8 cellular contexts compared by ENCODE assay signal in genomic region chr13:113393572-113394503, GRCh38. TPM values are rescaled to one million over a fixed set of nuclear protein-coding genes. Genes with fewer than 3 reads are reported as not detected.
DNase-seq lines count a peak whose midpoint lies in the region; ATAC-seq and TF ChIP-seq lines count a peak whose summit lies in the region.

No MANE protein-coding gene starts in this region.

- H3K27me3 ChIP-seq in DND-41 (ENCODE audit: insufficient read depth, low read length, poor library complexity): peaks cover 4% of the 10 kb centered on the region
- H3K27me3 ChIP-seq in neuronal stem cell (ENCODE audit: control insufficient read depth in 3 of 3, insufficient read depth in 3 of 3, low read depth in 1 of 3, low read length in 3 of 3): no peaks in the 10 kb centered on the region
- peaks cover 0 to 6% (median 0%) of the 10 kb centered on the region in 5 donors for H3K27me3 ChIP-seq in subcutaneous abdominal adipose tissue (ENCODE audit: control insufficient read depth in 5 of 5, insufficient read depth in 4 of 5, low read length in 5 of 5)

- ATAC-seq in DND-41 (ENCODE audit: insufficient read depth, low read depth) (peak; percentile 96), GM21619 (IDR thresholded peaks at IDR 0.05; ENCODE audit: unreplicated experiment) (peak; percentile 92)

- H3K27ac ChIP-seq in DND-41 (ENCODE audit: low read length) (peak overlapping the region; percentile 73), neuronal stem cell (replicated peaks; ENCODE audit: low read length) (no peak overlapping the region), subcutaneous abdominal adipose tissue (ENCODE audit: low read depth, low read length) (no peak overlapping the region)

- no peaks in the 10 kb centered on the region for H4K20me1 ChIP-seq in DND-41 (ENCODE audit: insufficient read depth, low read length)

- WGBS in neuronal stem cell (ENCODE audit: extremely low coverage in 2 of 2, insufficient read length in 2 of 2, insufficient replicate concordance in 1 of 2), 2 donors: no CpG with 5 or more reads among the region's 69 CpGs

- no peak for TF ChIP-seq EP300 in Ishikawa (IDR thresholded peaks at IDR 0.05; ENCODE audit: borderline replicate concordance)

- H2BK5ac ChIP-seq in neuronal stem cell (ENCODE audit: low read length): no peak overlapping the region

- H2BK15ac ChIP-seq in neuronal stem cell (ENCODE audit: low read length): peak overlapping the region; percentile 99

- DNase-seq in DND-41: peak; percentile 87
- DNase-seq in activated effector memory CD4-positive, alpha-beta T cell treated with Interleukin-2 at 50 U/mL for 16 hours: peak; percentile 73
- DNase-seq in foreskin melanocyte: peak; percentile 45
- DNase-seq in neuronal stem cell (ENCODE audit: low spot score): peak; percentile 84

- H3K4me1 ChIP-seq in DND-41 (ENCODE audit: insufficient read depth, low read length) (peaks cover 14% of the 10 kb centered on the region), neuronal stem cell (ENCODE audit: control insufficient read depth in 2 of 2, insufficient read depth in 1 of 2, low read depth in 1 of 2, low read length in 2 of 2) (peaks cover 9 to 13% of the 10 kb centered on the region in 2 donors), subcutaneous abdominal adipose tissue (ENCODE audit: control insufficient read depth in 5 of 5, insufficient read depth in 5 of 5, low read length in 5 of 5) (peaks cover 0 to 13% (median 11%) of the 10 kb centered on the region in 5 donors)

- H2BK120ac ChIP-seq in neuronal stem cell (ENCODE audit: low read depth, low read length): peak overlapping the region; percentile 94

- peak overlapping the region; percentile 77 for H2BK12ac ChIP-seq in neuronal stem cell (ENCODE audit: low read length)

- H4K8ac ChIP-seq in neuronal stem cell (ENCODE audit: low read depth, low read length): peak overlapping the region; percentile 99

- H3K9ac ChIP-seq in DND-41 (ENCODE audit: low read depth, low read length) (peak overlapping the region; percentile 67), neuronal stem cell (ENCODE audit: low read depth, low read length, poor library complexity) (peak overlapping the region; percentile 87), subcutaneous abdominal adipose tissue (ENCODE audit: low read length in 5 of 5) (peak overlapping the region in 4 of 5 donors; percentile 40 to 68 (median 60))

- H3K4ac ChIP-seq in neuronal stem cell (ENCODE audit: low read length): peak overlapping the region; percentile 0

- H3K36me3 ChIP-seq in DND-41 (ENCODE audit: insufficient read depth, low read length) (no peaks in the 10 kb centered on the region; the same call in 1 of the 2 replicates), neuronal stem cell (replicated peaks in 1 of 2; ENCODE audit: control insufficient read depth in 2 of 2, insufficient read depth in 2 of 2, low read length in 2 of 2) (no peaks in the 10 kb centered on the region), subcutaneous abdominal adipose tissue (ENCODE audit: control insufficient read depth in 5 of 5, insufficient read depth in 5 of 5, low read length in 5 of 5) (no peaks in the 10 kb centered on the region)

- TF ChIP-seq POLR2A in Raji (IDR thresholded peaks at IDR 0.05; ENCODE audit: insufficient read depth, low read depth, low read length): peak; percentile 31; the same call in 1 of the 2 replicates

- H3K14ac ChIP-seq in neuronal stem cell (ENCODE audit: low read length): peak overlapping the region; percentile 39

- TF ChIP-seq CTCF in DND-41 (IDR thresholded peaks at IDR 0.05; ENCODE audit: borderline replicate concordance, extremely low read depth, low read length, poor library complexity, severe bottlenecking): peak; percentile 80

- peak overlapping the region; percentile 97 for H3K18ac ChIP-seq in neuronal stem cell (ENCODE audit: low read length)

- H2AFZ ChIP-seq in DND-41 (ENCODE audit: low read depth, low read length) (peak overlapping the region; percentile 91), neuronal stem cell (ENCODE audit: low read length) (peak overlapping the region; percentile 96)

- no peaks in the 10 kb centered on the region for H3K79me2 ChIP-seq in DND-41 (ENCODE audit: insufficient read depth, low read length)

- H3K79me1 ChIP-seq in neuronal stem cell (ENCODE audit: low read depth, low read length): no peaks in the 10 kb centered on the region

- peak overlapping the region; percentile 25 to 77; a peak in 3 of 4 replicates for H3K4me3 ChIP-seq in DND-41 (ENCODE audit: low read depth in 1 of 2, low read length in 2 of 2)
- H3K4me3 ChIP-seq in neuronal stem cell (ENCODE audit: low read length in 2 of 2): peak overlapping the region; percentile 86 to 93
- peak overlapping the region; percentile 70 to 93 (median 80) for H3K4me3 ChIP-seq in subcutaneous abdominal adipose tissue (ENCODE audit: low read depth in 1 of 5, low read length in 5 of 5)

- H3K9me3 ChIP-seq in DND-41 (ENCODE audit: insufficient read depth, low read length, severe bottlenecking) (peaks cover 5% of the 10 kb centered on the region), neuronal stem cell (replicated peaks in 1 of 2; ENCODE audit: control insufficient read depth in 2 of 2, insufficient read depth in 1 of 2, low read depth in 1 of 2, low read length in 2 of 2) (no peaks in the 10 kb centered on the region), subcutaneous abdominal adipose tissue (ENCODE audit: control insufficient read depth in 5 of 5, low read length in 5 of 5) (no peaks in the 10 kb centered on the region)

- H3K23ac ChIP-seq in neuronal stem cell (ENCODE audit: low read depth, low read length, poor library complexity): peak overlapping the region; percentile 0

- peak; percentile 71 for TF ChIP-seq RAD21 in Ishikawa (IDR thresholded peaks at IDR 0.05; ENCODE audit: low read depth)

- H4K91ac ChIP-seq in neuronal stem cell (ENCODE audit: low read depth, low read length, poor library complexity): peak overlapping the region; percentile 1

- peak overlapping the region; percentile 86 for H3K4me2 ChIP-seq in DND-41 (ENCODE audit: insufficient read depth, low read length)
- H3K4me2 ChIP-seq in neuronal stem cell (ENCODE audit: insufficient read depth, low read length, poor library complexity, severe bottlenecking): peak overlapping the region; percentile 59

- H2AK5ac ChIP-seq in neuronal stem cell (ENCODE audit: low read depth, low read length): peak overlapping the region; percentile 33

TF ChIP-seq in Ishikawa, 13 proteins besides CTCF, POLR2A, EP300 and RAD21:
- no peak for TF ChIP-seq YY1 (IDR thresholded peaks at IDR 0.05; ENCODE audit: low read depth)
- TF ChIP-seq TCF12 (IDR thresholded peaks at IDR 0.05; ENCODE audit: low read depth): no peak; the same call in 1 of the 2 replicates
- TF ChIP-seq CREB1 (IDR thresholded peaks at IDR 0.05; ENCODE audit: low read depth): no peak
- TF ChIP-seq EGR1 (IDR thresholded peaks at IDR 0.05): no peak
- TF ChIP-seq, protein P1, sequence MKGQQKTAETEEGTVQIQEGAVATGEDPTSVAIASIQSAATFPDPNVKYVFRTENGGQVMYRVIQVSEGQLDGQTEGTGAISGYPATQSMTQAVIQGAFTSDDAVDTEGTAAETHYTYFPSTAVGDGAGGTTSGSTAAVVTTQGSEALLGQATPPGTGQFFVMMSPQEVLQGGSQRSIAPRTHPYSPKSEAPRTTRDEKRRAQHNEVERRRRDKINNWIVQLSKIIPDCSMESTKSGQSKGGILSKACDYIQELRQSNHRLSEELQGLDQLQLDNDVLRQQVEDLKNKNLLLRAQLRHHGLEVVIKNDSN (IDR thresholded peaks at IDR 0.05): no peak; the same call in 1 of the 2 replicates
- TF ChIP-seq CEBPB (IDR thresholded peaks at IDR 0.05): no peak
- no peak for TF ChIP-seq MAX (IDR thresholded peaks at IDR 0.05)
- TF ChIP-seq ZBTB7A (IDR thresholded peaks at IDR 0.05; ENCODE audit: low read depth): no peak; the same call in 1 of the 2 replicates
- no peak for TF ChIP-seq FOXM1 (IDR thresholded peaks at IDR 0.05; ENCODE audit: borderline replicate concordance, low read depth)
- TF ChIP-seq, protein P2, sequence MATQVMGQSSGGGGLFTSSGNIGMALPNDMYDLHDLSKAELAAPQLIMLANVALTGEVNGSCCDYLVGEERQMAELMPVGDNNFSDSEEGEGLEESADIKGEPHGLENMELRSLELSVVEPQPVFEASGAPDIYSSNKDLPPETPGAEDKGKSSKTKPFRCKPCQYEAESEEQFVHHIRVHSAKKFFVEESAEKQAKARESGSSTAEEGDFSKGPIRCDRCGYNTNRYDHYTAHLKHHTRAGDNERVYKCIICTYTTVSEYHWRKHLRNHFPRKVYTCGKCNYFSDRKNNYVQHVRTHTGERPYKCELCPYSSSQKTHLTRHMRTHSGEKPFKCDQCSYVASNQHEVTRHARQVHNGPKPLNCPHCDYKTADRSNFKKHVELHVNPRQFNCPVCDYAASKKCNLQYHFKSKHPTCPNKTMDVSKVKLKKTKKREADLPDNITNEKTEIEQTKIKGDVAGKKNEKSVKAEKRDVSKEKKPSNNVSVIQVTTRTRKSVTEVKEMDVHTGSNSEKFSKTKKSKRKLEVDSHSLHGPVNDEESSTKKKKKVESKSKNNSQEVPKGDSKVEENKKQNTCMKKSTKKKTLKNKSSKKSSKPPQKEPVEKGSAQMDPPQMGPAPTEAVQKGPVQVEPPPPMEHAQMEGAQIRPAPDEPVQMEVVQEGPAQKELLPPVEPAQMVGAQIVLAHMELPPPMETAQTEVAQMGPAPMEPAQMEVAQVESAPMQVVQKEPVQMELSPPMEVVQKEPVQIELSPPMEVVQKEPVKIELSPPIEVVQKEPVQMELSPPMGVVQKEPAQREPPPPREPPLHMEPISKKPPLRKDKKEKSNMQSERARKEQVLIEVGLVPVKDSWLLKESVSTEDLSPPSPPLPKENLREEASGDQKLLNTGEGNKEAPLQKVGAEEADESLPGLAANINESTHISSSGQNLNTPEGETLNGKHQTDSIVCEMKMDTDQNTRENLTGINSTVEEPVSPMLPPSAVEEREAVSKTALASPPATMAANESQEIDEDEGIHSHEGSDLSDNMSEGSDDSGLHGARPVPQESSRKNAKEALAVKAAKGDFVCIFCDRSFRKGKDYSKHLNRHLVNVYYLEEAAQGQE (IDR thresholded peaks at IDR 0.05; ENCODE audit: low read depth): no peak
- TF ChIP-seq NFIC (IDR thresholded peaks at IDR 0.05): no peak
- TF ChIP-seq TEAD4 (IDR thresholded peaks at IDR 0.05): no peak
- TF ChIP-seq TAF1 (IDR thresholded peaks at IDR 0.05; ENCODE audit: low read depth): no peak
TF ChIP-seq in Ishikawa: peak in this region for 0.

RNA-seq across cellular contexts. Expression of gene GRTP1, which starts 29.9 kb away (rescaled TPM):
- polyA plus RNA-seq in neuronal stem cell (2013, experiment 1 of 2): 10.2 TPM
- 10.0 TPM for polyA plus RNA-seq in neuronal stem cell (2013, experiment 2 of 2)

RNA-seq across cellular contexts. Expression of gene ADPRHL1, which starts 59.5 kb away (rescaled TPM):
- 0.47 TPM for polyA plus RNA-seq in neuronal stem cell (2013, experiment 1 of 2)
- 0.40 TPM for polyA plus RNA-seq in neuronal stem cell (2013, experiment 2 of 2)
